Comparison of ENCODE assay signal across 8 cellular contexts in genomic region chrX:7925867-7926472, GRCh38. TPM values are rescaled to one million over a fixed set of nuclear protein-coding genes. Genes with fewer than 3 reads are reported as not detected.
A peak's percentile ranks its signal among the peaks of the same experiment; 100 is the strongest.
DNase-seq lines count a peak whose midpoint lies in the region; ATAC-seq and TF ChIP-seq lines count a peak whose summit lies in the region.

No MANE protein-coding gene starts in this region.

- in situ Hi-C loops in Caki2 (cut with HindIII; ENCODE audit: low pct_unique_long_range_greater_than_20kb, low sequenced_read_pairs) = no loop called here

- H3K27me3 Mint-ChIP-seq in activated naive CD8-positive, alpha-beta T cell treated with anti-CD3 and anti-CD28 coated beads, Interleukin-2, amount 50 U/mL, for 24 hours = no peaks in the 10 kb centered on the region

- H3K9me3 ChIP-seq in right cardiac atrium (ENCODE audit: control insufficient read depth, low read length) (no peaks in the 10 kb centered on the region), skeletal muscle tissue (ENCODE audit: control insufficient read depth in 3 of 3, low read length in 3 of 3) (no peaks in the 10 kb centered on the region)

- peaks cover 17% of the 10 kb centered on the region for H3K4me1 Mint-ChIP-seq in activated naive CD8-positive, alpha-beta T cell treated with anti-CD3 and anti-CD28 coated beads, Interleukin-2, amount 50 U/mL, for 24 hours

- H3K4me3 ChIP-seq in LNCaP clone FGC (ENCODE audit: low read depth, low read length) = peak overlapping the region; percentile 78
- H3K4me3 ChIP-seq in right cardiac atrium (ENCODE audit: low read length) = no peak overlapping the region
- peak overlapping the region in 1 of 3 donors; percentile 15 for H3K4me3 ChIP-seq in skeletal muscle tissue (ENCODE audit: low read length in 3 of 3)

- peak overlapping the region in 2 of 3 donors; percentile 70 to 85 for H3K9ac ChIP-seq in skeletal muscle tissue (ENCODE audit: low read depth in 1 of 3, low read length in 3 of 3)

- H3K9me3 Mint-ChIP-seq in activated naive CD8-positive, alpha-beta T cell treated with anti-CD3 and anti-CD28 coated beads, Interleukin-2, amount 50 U/mL, for 24 hours = no peaks in the 10 kb centered on the region

- intact Hi-C loops in right cardiac atrium (cut with DNase I) = no loop called here

- H3K36me3 ChIP-seq in skeletal muscle tissue (ENCODE audit: control insufficient read depth in 3 of 3, insufficient read depth in 3 of 3, low read length in 3 of 3) = peaks cover 0 to 11% (median 0%) of the 10 kb centered on the region in 3 donors

- WGBS in right cardiac atrium = 15% methylated on average over 9 of the region's 9 CpGs

- H3K4me3 Mint-ChIP-seq in activated naive CD8-positive, alpha-beta T cell treated with anti-CD3 and anti-CD28 coated beads, Interleukin-2, amount 50 U/mL, for 24 hours = peak overlapping the region; percentile 89

- H3K36me3 Mint-ChIP-seq in activated naive CD8-positive, alpha-beta T cell treated with anti-CD3 and anti-CD28 coated beads, Interleukin-2, amount 50 U/mL, for 24 hours (ENCODE audit: low read depth) = peaks cover 4% of the 10 kb centered on the region

- H3K4me1 ChIP-seq in right cardiac atrium (ENCODE audit: control insufficient read depth, insufficient read depth, low read length) (peaks cover 1% of the 10 kb centered on the region), skeletal muscle tissue (ENCODE audit: control insufficient read depth in 3 of 3, insufficient read depth in 3 of 3, low read length in 3 of 3) (peaks cover 6 to 15% (median 9%) of the 10 kb centered on the region in 3 donors)

- DNase-seq in Caki2 (ENCODE audit: low read depth) = peak; percentile 38
- DNase-seq in LNCaP clone FGC (ENCODE audit: low read depth) = peak; percentile 14
- DNase-seq in activated naive CD8-positive, alpha-beta T cell treated with anti-CD3 and anti-CD28 coated beads, Interleukin-2, amount 50 U/mL, for 24 hours = peak; percentile 44
- peak; percentile 47 to 63 (median 58) for DNase-seq in right cardiac atrium

- ATAC-seq in GM21529 (IDR thresholded peaks at IDR 0.05; ENCODE audit: unreplicated experiment) = peak; percentile 31
- peak; percentile 67 for ATAC-seq in SK-N-SH treated with all-trans-retinoic acid at 6 μM for 48 hours
- ATAC-seq in activated naive CD8-positive, alpha-beta T cell treated with anti-CD3 and anti-CD28 coated beads, Interleukin-2, amount 50 U/mL, for 24 hours = peak; percentile 48
- peak in 1 of 2 donors; percentile 51 for ATAC-seq in right cardiac atrium
- no peak for ATAC-seq in GM19452 (IDR thresholded peaks at IDR 0.05; ENCODE audit: unreplicated experiment)

- no peaks in the 10 kb centered on the region for H3K27me3 ChIP-seq in right cardiac atrium (ENCODE audit: control insufficient read depth, insufficient read depth)
- no peaks in the 10 kb centered on the region for H3K27me3 ChIP-seq in skeletal muscle tissue (ENCODE audit: control insufficient read depth in 3 of 3, insufficient read depth in 3 of 3, low read length in 3 of 3)

- no peak overlapping the region for H3K27ac Mint-ChIP-seq in activated naive CD8-positive, alpha-beta T cell treated with anti-CD3 and anti-CD28 coated beads, Interleukin-2, amount 50 U/mL, for 24 hours

- H3K27ac ChIP-seq in right cardiac atrium (ENCODE audit: low read length) = no peak overlapping the region
- H3K27ac ChIP-seq in skeletal muscle tissue (ENCODE audit: low read depth, low read length) = peak overlapping the region; percentile 2

- peak; percentile 74 for TF ChIP-seq CTCF in LNCaP clone FGC (IDR thresholded peaks at IDR 0.05; ENCODE audit: control insufficient read depth, extremely low read depth, insufficient read depth)

TF ChIP-seq in SK-N-SH treated with all-trans-retinoic acid at 6 μM for 48 hours, 23 proteins besides CTCF, POLR2A, EP300 and RAD21:
- TF ChIP-seq CSDC2 (CRISPR knock-in tag; IDR thresholded peaks at IDR 0.05) (no peak), BACH2 (CRISPR knock-in tag; IDR thresholded peaks at IDR 0.05; ENCODE audit: borderline replicate concordance) (no peak), ZNF70 (CRISPR knock-in tag; IDR thresholded peaks at IDR 0.05) (no peak), TCF4 (CRISPR knock-in tag; IDR thresholded peaks at IDR 0.05; ENCODE audit: borderline replicate concordance) (no peak), ZFP30 (CRISPR knock-in tag; IDR thresholded peaks at IDR 0.05) (no peak)

RNA-seq across cellular contexts. Expression of gene PNPLA4, which starts 1.2 kb away (rescaled TPM):
- total RNA-seq in Caki2 (2014; rRNA removed; shearing (Covaris generic); ENCODE audit: low replicate concordance) = 26.7 and 39.2 TPM in 2 replicates
- total RNA-seq in right cardiac atrium (10 to 100 TPM; 30.1 to 42.1 (median 37.1) TPM), skeletal muscle tissue (13.6 TPM)
- 41.9 TPM for polyA plus RNA-seq in right cardiac atrium
